1 cellular context compared by ENCODE assay signal in the genomic region with DNA sequence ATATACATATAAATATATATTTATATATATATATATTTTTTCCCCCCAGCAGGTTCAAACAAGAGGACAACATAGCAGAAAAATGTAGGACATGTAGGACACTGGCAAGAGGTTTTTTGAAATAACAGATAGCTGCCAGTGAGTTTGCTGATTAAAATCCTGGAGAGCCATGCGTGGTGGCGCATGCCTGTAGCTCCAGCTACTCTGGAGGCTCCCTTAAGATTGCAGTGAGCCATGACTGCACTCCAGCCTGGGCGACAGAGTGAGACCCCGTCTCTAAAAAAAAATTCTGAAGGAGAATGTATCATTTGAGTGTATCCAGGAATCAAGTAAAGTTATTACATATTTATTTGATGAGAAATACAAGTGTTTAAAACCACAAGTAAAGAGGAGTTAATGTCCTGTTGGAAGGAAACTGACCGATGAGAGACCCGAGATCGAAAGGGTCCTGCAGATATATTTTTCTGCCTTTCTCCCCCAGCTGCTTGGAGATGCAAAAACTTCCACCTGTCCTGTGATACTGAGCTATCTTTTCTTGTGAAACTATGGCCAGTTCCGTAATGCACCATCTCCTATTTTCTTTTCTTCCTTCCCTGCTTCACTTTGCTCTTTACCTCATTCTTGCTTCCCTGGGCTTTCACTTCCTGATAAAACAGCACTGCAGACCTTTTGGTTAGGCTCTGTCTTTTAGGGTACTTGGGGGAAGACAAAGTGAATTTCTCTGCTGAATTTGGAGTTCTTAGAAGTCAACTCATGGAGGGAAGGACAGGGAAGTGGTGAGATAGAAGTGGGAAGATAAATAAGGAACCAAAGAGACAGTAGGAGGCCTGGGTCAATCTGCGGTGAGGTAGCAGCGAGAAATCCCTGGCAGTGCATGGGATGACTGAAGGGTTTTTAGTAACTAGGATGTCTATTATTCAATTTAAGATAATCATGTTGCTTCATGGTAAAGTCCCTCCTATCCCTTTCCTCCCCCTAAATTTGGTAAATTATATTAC.
TF ChIP-seq lines count a peak whose summit lies in the region.

No MANE protein-coding gene starts in this region.

TF ChIP-seq in GM23338, 12 proteins besides CTCF, POLR2A, EP300 and RAD21:
- TF ChIP-seq, protein P1, sequence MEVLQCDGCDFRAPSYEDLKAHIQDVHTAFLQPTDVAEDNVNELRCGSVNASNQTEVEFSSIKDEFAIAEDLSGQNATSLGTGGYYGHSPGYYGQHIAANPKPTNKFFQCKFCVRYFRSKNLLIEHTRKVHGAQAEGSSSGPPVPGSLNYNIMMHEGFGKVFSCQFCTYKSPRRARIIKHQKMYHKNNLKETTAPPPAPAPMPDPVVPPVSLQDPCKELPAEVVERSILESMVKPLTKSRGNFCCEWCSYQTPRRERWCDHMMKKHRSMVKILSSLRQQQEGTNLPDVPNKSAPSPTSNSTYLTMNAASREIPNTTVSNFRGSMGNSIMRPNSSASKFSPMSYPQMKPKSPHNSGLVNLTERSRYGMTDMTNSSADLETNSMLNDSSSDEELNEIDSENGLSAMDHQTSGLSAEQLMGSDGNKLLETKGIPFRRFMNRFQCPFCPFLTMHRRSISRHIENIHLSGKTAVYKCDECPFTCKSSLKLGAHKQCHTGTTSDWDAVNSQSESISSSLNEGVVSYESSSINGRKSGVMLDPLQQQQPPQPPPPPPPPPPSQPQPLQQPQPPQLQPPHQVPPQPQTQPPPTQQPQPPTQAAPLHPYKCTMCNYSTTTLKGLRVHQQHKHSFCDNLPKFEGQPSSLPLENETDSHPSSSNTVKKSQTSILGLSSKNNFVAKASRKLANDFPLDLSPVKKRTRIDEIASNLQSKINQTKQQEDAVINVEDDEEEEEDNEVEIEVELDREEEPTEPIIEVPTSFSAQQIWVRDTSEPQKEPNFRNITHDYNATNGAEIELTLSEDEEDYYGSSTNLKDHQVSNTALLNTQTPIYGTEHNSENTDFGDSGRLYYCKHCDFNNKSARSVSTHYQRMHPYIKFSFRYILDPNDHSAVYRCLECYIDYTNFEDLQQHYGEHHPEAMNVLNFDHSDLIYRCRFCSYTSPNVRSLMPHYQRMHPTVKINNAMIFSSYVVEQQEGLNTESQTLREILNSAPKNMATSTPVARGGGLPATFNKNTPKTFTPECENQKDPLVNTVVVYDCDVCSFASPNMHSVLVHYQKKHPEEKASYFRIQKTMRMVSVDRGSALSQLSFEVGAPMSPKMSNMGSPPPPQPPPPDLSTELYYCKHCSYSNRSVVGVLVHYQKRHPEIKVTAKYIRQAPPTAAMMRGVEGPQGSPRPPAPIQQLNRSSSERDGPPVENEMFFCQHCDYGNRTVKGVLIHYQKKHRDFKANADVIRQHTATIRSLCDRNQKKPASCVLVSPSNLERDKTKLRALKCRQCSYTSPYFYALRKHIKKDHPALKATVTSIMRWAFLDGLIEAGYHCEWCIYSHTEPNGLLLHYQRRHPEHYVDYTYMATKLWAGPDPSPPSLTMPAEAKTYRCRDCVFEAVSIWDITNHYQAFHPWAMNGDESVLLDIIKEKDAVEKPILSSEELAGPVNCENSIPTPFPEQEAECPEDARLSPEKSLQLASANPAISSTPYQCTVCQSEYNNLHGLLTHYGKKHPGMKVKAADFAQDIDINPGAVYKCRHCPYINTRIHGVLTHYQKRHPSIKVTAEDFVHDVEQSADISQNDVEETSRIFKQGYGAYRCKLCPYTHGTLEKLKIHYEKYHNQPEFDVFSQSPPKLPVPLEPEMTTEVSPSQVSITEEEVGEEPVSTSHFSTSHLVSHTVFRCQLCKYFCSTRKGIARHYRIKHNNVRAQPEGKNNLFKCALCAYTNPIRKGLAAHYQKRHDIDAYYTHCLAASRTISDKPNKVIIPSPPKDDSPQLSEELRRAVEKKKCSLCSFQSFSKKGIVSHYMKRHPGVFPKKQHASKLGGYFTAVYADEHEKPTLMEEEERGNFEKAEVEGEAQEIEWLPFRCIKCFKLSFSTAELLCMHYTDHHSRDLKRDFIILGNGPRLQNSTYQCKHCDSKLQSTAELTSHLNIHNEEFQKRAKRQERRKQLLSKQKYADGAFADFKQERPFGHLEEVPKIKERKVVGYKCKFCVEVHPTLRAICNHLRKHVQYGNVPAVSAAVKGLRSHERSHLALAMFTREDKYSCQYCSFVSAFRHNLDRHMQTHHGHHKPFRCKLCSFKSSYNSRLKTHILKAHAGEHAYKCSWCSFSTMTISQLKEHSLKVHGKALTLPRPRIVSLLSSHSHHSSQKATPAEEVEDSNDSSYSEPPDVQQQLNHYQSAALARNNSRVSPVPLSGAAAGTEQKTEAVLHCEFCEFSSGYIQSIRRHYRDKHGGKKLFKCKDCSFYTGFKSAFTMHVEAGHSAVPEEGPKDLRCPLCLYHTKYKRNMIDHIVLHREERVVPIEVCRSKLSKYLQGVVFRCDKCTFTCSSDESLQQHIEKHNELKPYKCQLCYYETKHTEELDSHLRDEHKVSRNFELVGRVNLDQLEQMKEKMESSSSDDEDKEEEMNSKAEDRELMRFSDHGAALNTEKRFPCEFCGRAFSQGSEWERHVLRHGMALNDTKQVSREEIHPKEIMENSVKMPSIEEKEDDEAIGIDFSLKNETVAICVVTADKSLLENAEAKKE (CRISPR knock-in tag; IDR thresholded peaks at IDR 0.05), result no peak
- TF ChIP-seq JUNB (IDR thresholded peaks at IDR 0.05; ENCODE audit: unreplicated experiment) (no peak), ZNF114 (CRISPR knock-in tag; IDR thresholded peaks at IDR 0.05) (no peak), EZH2 (IDR thresholded peaks at IDR 0.05; ENCODE audit: low read depth, unreplicated experiment) (no peak), EZH2phosphoT487 (IDR thresholded peaks at IDR 0.05; ENCODE audit: unreplicated experiment) (no peak), POLR2AphosphoS5 (IDR thresholded peaks at IDR 0.05; ENCODE audit: low read depth) (no peak), ZNF331 (CRISPR knock-in tag; IDR thresholded peaks at IDR 0.05; ENCODE audit: low read depth) (no peak), CREB1 (CRISPR knock-in tag; IDR thresholded peaks at IDR 0.05; ENCODE audit: low read depth) (no peak), STAT1 (IDR thresholded peaks at IDR 0.05; ENCODE audit: unreplicated experiment) (no peak), NANOG (IDR thresholded peaks at IDR 0.05; ENCODE audit: borderline replicate concordance) (no peak)
- TF ChIP-seq, protein P2, sequence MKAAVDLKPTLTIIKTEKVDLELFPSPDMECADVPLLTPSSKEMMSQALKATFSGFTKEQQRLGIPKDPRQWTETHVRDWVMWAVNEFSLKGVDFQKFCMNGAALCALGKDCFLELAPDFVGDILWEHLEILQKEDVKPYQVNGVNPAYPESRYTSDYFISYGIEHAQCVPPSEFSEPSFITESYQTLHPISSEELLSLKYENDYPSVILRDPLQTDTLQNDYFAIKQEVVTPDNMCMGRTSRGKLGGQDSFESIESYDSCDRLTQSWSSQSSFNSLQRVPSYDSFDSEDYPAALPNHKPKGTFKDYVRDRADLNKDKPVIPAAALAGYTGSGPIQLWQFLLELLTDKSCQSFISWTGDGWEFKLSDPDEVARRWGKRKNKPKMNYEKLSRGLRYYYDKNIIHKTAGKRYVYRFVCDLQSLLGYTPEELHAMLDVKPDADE (IDR thresholded peaks at IDR 0.05), result no peak
- TF ChIP-seq, protein P3, sequence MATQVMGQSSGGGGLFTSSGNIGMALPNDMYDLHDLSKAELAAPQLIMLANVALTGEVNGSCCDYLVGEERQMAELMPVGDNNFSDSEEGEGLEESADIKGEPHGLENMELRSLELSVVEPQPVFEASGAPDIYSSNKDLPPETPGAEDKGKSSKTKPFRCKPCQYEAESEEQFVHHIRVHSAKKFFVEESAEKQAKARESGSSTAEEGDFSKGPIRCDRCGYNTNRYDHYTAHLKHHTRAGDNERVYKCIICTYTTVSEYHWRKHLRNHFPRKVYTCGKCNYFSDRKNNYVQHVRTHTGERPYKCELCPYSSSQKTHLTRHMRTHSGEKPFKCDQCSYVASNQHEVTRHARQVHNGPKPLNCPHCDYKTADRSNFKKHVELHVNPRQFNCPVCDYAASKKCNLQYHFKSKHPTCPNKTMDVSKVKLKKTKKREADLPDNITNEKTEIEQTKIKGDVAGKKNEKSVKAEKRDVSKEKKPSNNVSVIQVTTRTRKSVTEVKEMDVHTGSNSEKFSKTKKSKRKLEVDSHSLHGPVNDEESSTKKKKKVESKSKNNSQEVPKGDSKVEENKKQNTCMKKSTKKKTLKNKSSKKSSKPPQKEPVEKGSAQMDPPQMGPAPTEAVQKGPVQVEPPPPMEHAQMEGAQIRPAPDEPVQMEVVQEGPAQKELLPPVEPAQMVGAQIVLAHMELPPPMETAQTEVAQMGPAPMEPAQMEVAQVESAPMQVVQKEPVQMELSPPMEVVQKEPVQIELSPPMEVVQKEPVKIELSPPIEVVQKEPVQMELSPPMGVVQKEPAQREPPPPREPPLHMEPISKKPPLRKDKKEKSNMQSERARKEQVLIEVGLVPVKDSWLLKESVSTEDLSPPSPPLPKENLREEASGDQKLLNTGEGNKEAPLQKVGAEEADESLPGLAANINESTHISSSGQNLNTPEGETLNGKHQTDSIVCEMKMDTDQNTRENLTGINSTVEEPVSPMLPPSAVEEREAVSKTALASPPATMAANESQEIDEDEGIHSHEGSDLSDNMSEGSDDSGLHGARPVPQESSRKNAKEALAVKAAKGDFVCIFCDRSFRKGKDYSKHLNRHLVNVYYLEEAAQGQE (IDR thresholded peaks at IDR 0.05; ENCODE audit: unreplicated experiment), result no peak
